ENCODE assay signal across 1 cellular context in genomic region chr7:55533050-55533728, GRCh38.
TF ChIP-seq lines count a peak whose summit lies in the region.

No MANE protein-coding gene starts in this region.

TF ChIP-seq in WTC11, 78 proteins besides CTCF, POLR2A, EP300 and RAD21 (continued from another document):
- TF ChIP-seq ZNF532 (CRISPR knock-in tag; IDR thresholded peaks at IDR 0.05; ENCODE audit: borderline replicate concordance): no peak
- TF ChIP-seq RELA (CRISPR knock-in tag; IDR thresholded peaks at IDR 0.05; ENCODE audit: borderline replicate concordance): no peak
- no peak for TF ChIP-seq ELF4 (CRISPR knock-in tag; IDR thresholded peaks at IDR 0.05; ENCODE audit: low read depth)
- TF ChIP-seq ZNF281 (CRISPR knock-in tag; IDR thresholded peaks at IDR 0.05): no peak
- no peak for TF ChIP-seq FOXJ3 (CRISPR knock-in tag; IDR thresholded peaks at IDR 0.05; ENCODE audit: borderline replicate concordance)
- TF ChIP-seq NR2C2 (CRISPR knock-in tag; IDR thresholded peaks at IDR 0.05): no peak
- TF ChIP-seq ZBTB21 (CRISPR knock-in tag; IDR thresholded peaks at IDR 0.05; ENCODE audit: borderline replicate concordance): no peak
